In the genomic region with DNA sequence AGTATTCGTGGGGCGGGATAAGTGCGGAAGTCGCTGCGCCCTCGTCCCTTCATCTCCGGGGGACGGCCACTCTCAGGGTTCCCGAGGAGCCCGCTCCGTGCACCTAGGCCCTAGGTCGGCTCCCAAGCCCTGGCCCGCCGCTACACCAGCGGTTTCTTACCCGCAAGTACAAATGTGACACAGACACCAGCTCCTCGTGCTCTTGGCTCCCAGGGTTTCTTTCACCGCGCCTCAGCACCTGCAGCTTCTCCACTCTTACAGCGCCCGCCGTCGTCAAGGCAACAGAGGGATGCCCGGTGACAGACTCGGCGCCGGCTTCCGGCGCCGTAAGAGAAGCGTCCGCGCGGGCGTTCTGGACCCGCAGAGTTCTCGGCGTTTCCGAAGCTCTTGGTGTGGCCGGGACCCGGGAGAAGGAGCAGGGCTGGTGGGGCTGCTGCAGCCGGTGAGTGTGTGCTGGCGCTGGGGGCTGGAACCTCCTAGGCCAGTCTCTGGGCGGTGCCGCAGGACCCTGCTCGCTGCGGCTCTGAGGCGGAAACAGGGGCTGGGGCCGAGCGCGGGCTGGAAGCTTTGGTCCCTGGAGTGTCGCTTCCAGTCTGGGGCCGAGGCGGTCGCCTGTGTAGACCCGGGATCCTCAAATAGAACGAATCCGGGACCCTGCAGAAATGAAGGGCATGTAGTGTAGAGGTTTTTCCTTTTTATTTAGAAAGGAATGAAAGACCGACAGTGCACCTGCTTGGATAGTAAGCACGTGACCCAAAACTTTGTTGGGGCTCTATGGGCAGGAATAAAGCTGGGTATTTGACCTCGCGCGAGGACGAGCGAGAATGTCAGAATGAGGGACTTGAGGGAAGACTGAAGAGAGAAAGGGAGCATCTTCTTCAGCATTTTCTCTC, we compare ENCODE assay signal across 8 cellular contexts.
DNase-seq lines count a peak whose midpoint lies in the region; ATAC-seq and TF ChIP-seq lines count a peak whose summit lies in the region.

No MANE protein-coding gene starts in this region.

- peak; percentile 93 for ATAC-seq in GM21528 (IDR thresholded peaks at IDR 0.05; ENCODE audit: low FRiP score, unreplicated experiment)
- peak; percentile 94 for ATAC-seq in activated CD4-positive, alpha-beta T cell treated with anti-CD3 and anti-CD28 coated beads for 36 hours

- POLR2A ChIA-PET in activated CD4-positive, alpha-beta T cell treated with anti-CD3 and anti-CD28 coated beads for 36 hours (lab: Charles Lee): interaction anchor here (0.6 kb wide), 1 partner anchor 263 kb away, joined by 6 read pairs; no protein-coding TSS in a partner anchor

- no TSS peak for BruUV-seq in Calu3 (replicated peaks; lab: Mats Ljungman, UMichigan)

- no peak overlapping the region for H3K27ac ChIP-seq in mesodermal cell (ENCODE audit: low read depth, low read length, severe bottlenecking)

- no peaks in the 10 kb centered on the region for H3K9me3 Mint-ChIP-seq in Calu3 (ENCODE audit: low read depth, unreplicated experiment)
- H3K9me3 Mint-ChIP-seq in activated CD4-positive, alpha-beta T cell treated with anti-CD3 and anti-CD28 coated beads for 36 hours (ENCODE audit: low read depth): peaks cover 3% of the 10 kb centered on the region

- H3K4me3 Mint-ChIP-seq in Calu3 (ENCODE audit: low read depth, unreplicated experiment): peak overlapping the region; percentile 61
- peak overlapping the region; percentile 76 for H3K4me3 Mint-ChIP-seq in activated CD4-positive, alpha-beta T cell treated with anti-CD3 and anti-CD28 coated beads for 36 hours

- H3K4me1 Mint-ChIP-seq in Calu3 (ENCODE audit: low read depth, unreplicated experiment): peaks cover 9% of the 10 kb centered on the region
- H3K4me1 Mint-ChIP-seq in activated CD4-positive, alpha-beta T cell treated with anti-CD3 and anti-CD28 coated beads for 36 hours: peaks cover 14% of the 10 kb centered on the region

- 1 to 2% methylated on average over 55 to 56 of the region's 65 CpGs for WGBS in mesodermal cell (ENCODE audit: insufficient coverage in 2 of 2), 2 experiments

- DNase-seq in Calu3 (no peak), NCI-H1092 treated with DMSO at 0.1 percent for 48 hours (lab: John Stamatoyannopoulos, UW) (peak; percentile 75), ecto neural progenitor cell (ENCODE audit: low spot score) (peak; percentile 77), globus pallidus (ENCODE audit: low spot score) (no peak)
- DNase-seq in activated CD4-positive, alpha-beta T cell treated with anti-CD3 and anti-CD28 coated beads for 36 hours: peak; percentile 83
- peak; percentile 32 to 44 for DNase-seq in stimulated activated CD8-positive, alpha-beta memory T cell treated with anti-CD3 and anti-CD28 coated beads, Interleukin-2, amount 100 ng/mL, for 48 hours (ENCODE audit: low read depth in 2 of 2)

- H3K36me3 Mint-ChIP-seq in Calu3 (ENCODE audit: insufficient read depth, unreplicated experiment): no peaks in the 10 kb centered on the region
- H3K36me3 Mint-ChIP-seq in activated CD4-positive, alpha-beta T cell treated with anti-CD3 and anti-CD28 coated beads for 36 hours (ENCODE audit: low read depth): no peaks in the 10 kb centered on the region

- H3K4me1 ChIP-seq in mesodermal cell (ENCODE audit: control insufficient read depth, insufficient read depth, low read length, poor library complexity, severe bottlenecking): peaks cover 11% of the 10 kb centered on the region

- TF ChIP-seq CTCF in Calu3 (IDR thresholded peaks at IDR 0.05; ENCODE audit: unreplicated experiment): no peak

- no peaks in the 10 kb centered on the region for H3K36me3 ChIP-seq in mesodermal cell (ENCODE audit: control insufficient read depth, insufficient read depth, low read length)

- H3K4me3 ChIP-seq in mesodermal cell (ENCODE audit: extremely low read depth, insufficient read depth, low read length, poor library complexity, severe bottlenecking): peak overlapping the region; percentile 41

- H3K27me3 Mint-ChIP-seq in Calu3 (ENCODE audit: unreplicated experiment): peaks cover 79% of the 10 kb centered on the region
- peaks cover 49% of the 10 kb centered on the region for H3K27me3 Mint-ChIP-seq in activated CD4-positive, alpha-beta T cell treated with anti-CD3 and anti-CD28 coated beads for 36 hours

- CTCF ChIA-PET in Calu3 (lab: Charles Lee): no interaction called here
- CTCF ChIA-PET in activated CD4-positive, alpha-beta T cell treated with anti-CD3 and anti-CD28 coated beads for 36 hours (lab: Charles Lee): interaction anchor here (1.1 kb wide), 1 partner anchor 25 kb away, joined by 3 read pairs; no protein-coding TSS in a partner anchor

- H3K9me3 ChIP-seq in mesodermal cell (ENCODE audit: control insufficient read depth, low read length): no peaks in the 10 kb centered on the region

- intact Hi-C loops in Calu3 (cut with micrococcal nuclease; ENCODE audit: unreplicated experiment): no loop called here
- intact Hi-C loops in activated CD4-positive, alpha-beta T cell treated with anti-CD3 and anti-CD28 coated beads for 36 hours (cut with DNase I, micrococcal nuclease): no loop called here

- H3K27ac Mint-ChIP-seq in Calu3 (ENCODE audit: unreplicated experiment): no peak overlapping the region
- H3K27ac Mint-ChIP-seq in activated CD4-positive, alpha-beta T cell treated with anti-CD3 and anti-CD28 coated beads for 36 hours: no peak overlapping the region

Comparison
In these comparisons a context has a peak if more than half of its experiments do, and no peak if none do; other contexts are left out.
1. DNase-seq: peak in NCI-H1092 treated with DMSO at 0.1 percent for 48 hours (single experiment), activated CD4-positive, alpha-beta T cell treated with anti-CD3 and anti-CD28 coated beads for 36 hours (single experiment), ecto neural progenitor cell (single experiment) and stimulated activated CD8-positive, alpha-beta memory T cell treated with anti-CD3 and anti-CD28 coated beads, Interleukin-2, amount 100 ng/mL, for 48 hours (2 of 2); none in Calu3 (single experiment) and globus pallidus (single experiment).